ENCODE assay signal across 1 cellular context in genomic region chr6:135021310-135022049, GRCh38.
A peak's percentile ranks its signal among the peaks of the same experiment; 100 is the strongest.
TF ChIP-seq lines count a peak whose summit lies in the region.

No MANE protein-coding gene starts in this region.

TF ChIP-seq in GM12878, 131 proteins besides CTCF, POLR2A, EP300 and RAD21 (continued from another document and continues in another):
- TF ChIP-seq CUX1 (IDR thresholded peaks at IDR 0.05; ENCODE audit: insufficient replicate concordance, low read depth, low read length) (no peak), ATF7 (IDR thresholded peaks at IDR 0.05; ENCODE audit: low read depth) (peak; percentile 85), CREB1 (IDR thresholded peaks at IDR 0.05; ENCODE audit: low read depth) (no peak), CEBPB (IDR thresholded peaks at IDR 0.05; ENCODE audit: borderline replicate concordance in 1 of 2, low read depth in 2 of 2, low read length in 2 of 2) (0 out of 4 replicates have a peak, but pooled peaks of 1 of the 2 experiments have one; percentile 25), JUNB (IDR thresholded peaks at IDR 0.05) (peak; percentile 81), NFXL1 (IDR thresholded peaks at IDR 0.05; ENCODE audit: borderline replicate concordance) (no peak), ATF2 (IDR thresholded peaks at IDR 0.05; ENCODE audit: low read length) (peak; percentile 72), CHD4 (IDR thresholded peaks at IDR 0.05) (no peak), MTA2 (IDR thresholded peaks at IDR 0.05; ENCODE audit: low read depth) (peak; percentile 86), NR2F1 (conservative IDR thresholded peaks at IDR 0.05) (no peak), IKZF2 (IDR thresholded peaks at IDR 0.05) (peak in 1 of 2 experiments; percentile 27; a peak in 1 of 4 replicates), CBFB (IDR thresholded peaks at IDR 0.05; ENCODE audit: low read depth) (no peak), IRF4 (IDR thresholded peaks at IDR 0.05; ENCODE audit: low read depth, low read length) (no peak), SREBF1 (IDR thresholded peaks at IDR 0.05; ENCODE audit: low read length) (no peak), CBX5 (IDR thresholded peaks at IDR 0.05; ENCODE audit: low read depth) (no peak), POU2F2 (IDR thresholded peaks at IDR 0.05; ENCODE audit: borderline replicate concordance, low read depth, low read length) (no peak), ZNF207 (IDR thresholded peaks at IDR 0.05; ENCODE audit: borderline replicate concordance) (no peak), TBL1XR1 (IDR thresholded peaks at IDR 0.05; ENCODE audit: low read depth, low read length) (no peak), JUND (IDR thresholded peaks at IDR 0.05; ENCODE audit: low read depth, low read length) (no peak), MAX (IDR thresholded peaks at IDR 0.05; ENCODE audit: low read depth, low read length) (no peak), REST (IDR thresholded peaks at IDR 0.05; ENCODE audit: low read depth, low read length) (no peak), KAT2A (conservative IDR thresholded peaks at IDR 0.05; ENCODE audit: control insufficient read depth, low read depth, low read length) (no peak), YY1 (IDR thresholded peaks at IDR 0.05; ENCODE audit: low read depth, low read length) (no peak), PBX3 (IDR thresholded peaks at IDR 0.05; ENCODE audit: insufficient replicate concordance, low read depth, low read length) (no peak), PRDM15 (CRISPR knock-in tag; IDR thresholded peaks at IDR 0.05) (no peak), SMAD1 (IDR thresholded peaks at IDR 0.05; ENCODE audit: low read depth, partially characterized antibody) (no peak), CHD2 (IDR thresholded peaks at IDR 0.05; ENCODE audit: borderline replicate concordance, low read depth, low read length) (no peak), SPI1 (IDR thresholded peaks at IDR 0.05; ENCODE audit: borderline replicate concordance, insufficient read depth, low read depth, low read length) (no peak), E4F1 (IDR thresholded peaks at IDR 0.05; ENCODE audit: borderline replicate concordance, partially characterized antibody) (no peak), PKNOX1 (IDR thresholded peaks at IDR 0.05) (peak; percentile 28; the same call in 1 of the 2 replicates), EED (IDR thresholded peaks at IDR 0.05; ENCODE audit: low read depth) (no peak), ZNF384 (IDR thresholded peaks at IDR 0.05; ENCODE audit: borderline replicate concordance, low read depth, low read length) (no peak), PML (IDR thresholded peaks at IDR 0.05; ENCODE audit: low read length) (peak; percentile 53), MXI1 (IDR thresholded peaks at IDR 0.05; ENCODE audit: low read depth, low read length) (no peak), CHD1 (IDR thresholded peaks at IDR 0.05; ENCODE audit: low read depth, low read length) (no peak), EGR1 (IDR thresholded peaks at IDR 0.05; ENCODE audit: borderline replicate concordance in 1 of 2, low read depth in 2 of 2, low read length in 2 of 2) (no peak), MEF2B (IDR thresholded peaks at IDR 0.05; ENCODE audit: partially characterized antibody, poor library complexity, severe bottlenecking) (no peak)
